Comparison of ENCODE assay signal across 10 cellular contexts in the genomic region with DNA sequence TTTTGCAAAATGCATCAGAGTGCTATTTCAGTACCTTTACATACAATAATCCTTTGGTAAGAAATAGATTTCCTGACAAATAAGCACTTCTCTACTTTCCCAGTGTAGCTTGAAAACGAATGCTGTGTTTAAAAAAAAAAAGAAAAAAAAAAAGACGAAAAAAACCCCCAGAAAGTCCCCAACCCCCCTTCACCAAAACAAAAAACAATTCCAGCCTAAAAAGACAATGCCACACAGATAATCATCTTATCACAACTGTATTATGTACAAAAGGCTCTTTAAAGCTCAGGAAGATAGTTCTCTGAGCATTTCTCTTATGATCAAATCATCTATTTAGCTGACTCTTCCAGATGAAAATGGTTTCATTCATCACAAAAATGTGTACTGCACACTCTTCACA. TPM values are rescaled to one million over a fixed set of nuclear protein-coding genes. Genes with fewer than 3 reads are reported as not detected.
DNase-seq lines count a peak whose midpoint lies in the region; ATAC-seq and TF ChIP-seq lines count a peak whose summit lies in the region.
"Had no signal": no experiment of that assay in that cellular context is flagged by ENCODE, and none has a peak within 500 bp of the region (broad histone marks: within the 10 kb centered on the region; RNA-seq: fewer than 3 reads in every experiment).

No MANE protein-coding gene starts in this region.

- no peaks in the 10 kb centered on the region; the same call in 1 of the 2 replicates for H3K27me3 ChIP-seq in GM06990 (replicated peaks; ENCODE audit: control insufficient read depth, insufficient read depth, low read length)
- H3K27me3 ChIP-seq in prostate gland (replicated peaks; ENCODE audit: insufficient read depth): no peaks in the 10 kb centered on the region

- peaks cover 12% of the 10 kb centered on the region for H3K4me1 ChIP-seq in prostate gland (replicated peaks)

- no peak for TF ChIP-seq POLR2A in prostate gland (IDR thresholded peaks at IDR 0.05)

- H3K9me3 ChIP-seq in prostate gland: no peaks in the 10 kb centered on the region

- H3K4me3 ChIP-seq in GM06990 (replicated peaks; ENCODE audit: low read depth, low read length): peak overlapping the region; percentile 86
- H3K4me3 ChIP-seq in WI38 (ENCODE audit: low read depth, low read length): peak overlapping the region; percentile 98
- peak overlapping the region; percentile 99 for H3K4me3 ChIP-seq in fibroblast of pulmonary artery (replicated peaks; ENCODE audit: low read depth, low read length)
- peak overlapping the region; percentile 92 to 96 for H3K4me3 ChIP-seq in prostate gland

- intact Hi-C loops in prostate gland (cut with DNase I): loop anchor here (10.0 kb wide), 1 partner anchor 74 kb away; no protein-coding TSS in a partner anchor

- no peak for ATAC-seq in HG03460 (IDR thresholded peaks at IDR 0.05; ENCODE audit: unreplicated experiment)

- no peak for TF ChIP-seq CTCF in GM06990 (IDR thresholded peaks at IDR 0.05; ENCODE audit: insufficient read depth, low read length, poor library complexity, severe bottlenecking)
- TF ChIP-seq CTCF in WI38 (IDR thresholded peaks at IDR 0.05; ENCODE audit: low read depth, low read length): no peak
- TF ChIP-seq CTCF in fibroblast of pulmonary artery (IDR thresholded peaks at IDR 0.05; ENCODE audit: low read length, missing control alignments): no peak
- no peak for TF ChIP-seq CTCF in prostate gland (IDR thresholded peaks at IDR 0.05)

- 2% methylated on average over 2 of the region's 2 CpGs for WGBS in prostate gland

- H3K27ac ChIP-seq in prostate gland: peak overlapping the region; percentile 97 to 98

- H3K36me3 ChIP-seq in GM06990 (ENCODE audit: control insufficient read depth, insufficient read depth, low read length) (no peaks in the 10 kb centered on the region), prostate gland (no peaks in the 10 kb centered on the region)

- DNase-seq in GM06990 (ENCODE audit: extremely low read depth, insufficient read length) (no peak), fibroblast of pulmonary artery (ENCODE audit: low read depth) (no peak), prostate gland (ENCODE audit: low spot score) (no peak), anterior cingulate cortex (lab: John Stamatoyannopoulos, UW) (no peak), NCI-H510A treated with DMSO at 0.1 percent for 48 hours (lab: John Stamatoyannopoulos, UW) (no peak)
- no peak for DNase-seq in central memory CD4-positive, alpha-beta T cell
- DNase-seq: stimulated activated CD4-positive, alpha-beta T cell treated with anti-CD3 and anti-CD28 coated beads, Interleukin-1b, Interleukin-23, amount 100 ng/mL, for 48 hours had no signal

RNA-seq across cellular contexts. Expression of a gene that starts 1.6 kb away (rescaled TPM):
- 10 to 100 TPM; 38.8 to 62.9 TPM for total RNA-seq in prostate gland
- total RNA-seq: OCI-LY7 had no signal
